In genomic region chr22:44739024-44739423, GRCh38 we compare ENCODE assay signal across 1 cellular context.
TF ChIP-seq lines count a peak whose summit lies in the region.

No MANE protein-coding gene starts in this region.

TF ChIP-seq in SK-N-SH, 30 proteins besides CTCF, POLR2A, EP300 and RAD21 (continued from another document):
- TF ChIP-seq ZBTB33 (IDR thresholded peaks at IDR 0.05; ENCODE audit: borderline replicate concordance, low read depth) (no peak), ELF1 (IDR thresholded peaks at IDR 0.05) (no peak), TCF12 (IDR thresholded peaks at IDR 0.05) (no peak), CHD2 (IDR thresholded peaks at IDR 0.05; ENCODE audit: low read length, partially characterized antibody) (no peak)
